ENCODE assay signal across 1 cellular context in the genomic region with DNA sequence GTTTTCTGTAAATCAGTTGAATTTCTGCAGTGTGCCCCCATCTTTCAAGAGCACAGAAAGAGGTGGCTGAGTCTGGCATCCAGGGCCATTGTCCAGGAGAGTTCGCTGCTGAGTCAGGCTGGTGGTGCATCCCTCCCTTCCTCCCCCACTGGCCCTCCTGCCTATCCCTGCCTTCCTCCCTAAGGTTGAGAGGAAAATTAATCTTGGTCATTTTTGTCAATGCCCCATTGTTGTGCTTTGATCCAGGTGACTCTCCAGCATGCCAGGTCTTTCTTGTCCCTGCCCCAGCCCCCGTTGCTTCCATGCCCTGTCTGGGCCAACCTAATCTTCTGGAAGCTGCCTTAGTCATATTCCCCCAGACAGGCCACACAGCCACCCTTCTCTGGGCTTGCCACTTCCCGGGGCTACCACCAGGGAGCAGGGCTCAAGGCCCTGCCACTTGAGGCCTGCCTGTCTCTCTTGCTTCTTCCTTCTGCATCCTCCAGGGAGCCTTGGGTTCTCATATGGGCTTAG.
TF ChIP-seq lines count a peak whose summit lies in the region.

No MANE protein-coding gene starts in this region.

TF ChIP-seq in WTC11, 78 proteins besides CTCF, POLR2A, EP300 and RAD21:
- TF ChIP-seq USF1 (CRISPR knock-in tag; IDR thresholded peaks at IDR 0.05) = no peak
TF ChIP-seq in WTC11: peak in this region for 0.
